20 cellular contexts compared by ENCODE assay signal in genomic region chr1:59720716-59721115, GRCh38.
DNase-seq lines count a peak whose midpoint lies in the region; ATAC-seq, FAIRE-seq and TF ChIP-seq lines count a peak whose summit lies in the region.
"Had no signal": no experiment of that assay in that cellular context is flagged by ENCODE, and none has a peak within 500 bp of the region (broad histone marks: within the 10 kb centered on the region; RNA-seq: fewer than 3 reads in every experiment).

No MANE protein-coding gene starts in this region.

- H3K27ac ChIP-seq in PC-3 (ENCODE audit: low read length): no peak overlapping the region
- H3K27ac ChIP-seq in H1 (ENCODE audit: low read depth, low read length): no peak overlapping the region
- no peak overlapping the region for H3K27ac ChIP-seq in mesenchymal stem cell (ENCODE audit: low read length, poor library complexity, severe bottlenecking)
- H3K27ac ChIP-seq in gastrocnemius medialis: peak overlapping the region; percentile 69 to 87 (median 80)
- H3K27ac ChIP-seq: HL-60 had no signal

- ATAC-seq in PC-3 (peak; percentile 33), gastrocnemius medialis (no peak), GM19351 (IDR thresholded peaks at IDR 0.05; ENCODE audit: unreplicated experiment) (no peak)
- ATAC-seq: HepG2 had no signal

- H4K8ac ChIP-seq in H1 (ENCODE audit: extremely low read depth, insufficient read depth, low read length) (no peak overlapping the region), mesenchymal stem cell (ENCODE audit: low read length) (peak overlapping the region; percentile 2)

- H3K4me2 ChIP-seq in PC-3 (ENCODE audit: low read length) (no peak overlapping the region), H1 (ENCODE audit: insufficient read depth in 1 of 2, low read depth in 2 of 2, low read length in 2 of 2) (no peak overlapping the region), mesenchymal stem cell (ENCODE audit: low read length, poor library complexity, severe bottlenecking) (no peak overlapping the region)

- no peak for TF ChIP-seq EP300 in H1 (IDR thresholded peaks at IDR 0.05; ENCODE audit: borderline replicate concordance in 1 of 2, low read depth in 2 of 2, low read length in 2 of 2)

- TF ChIP-seq POLR2A in H1 (IDR thresholded peaks at IDR 0.05; ENCODE audit: control extremely low read depth in 1 of 2, low read depth in 2 of 2, low read length in 2 of 2) (no peak), gastrocnemius medialis (IDR thresholded peaks at IDR 0.05) (no peak)

- POLR2A ChIA-PET in PC-3 (lab: Charles Lee; ENCODE audit: unreplicated experiment) (interaction anchor here (0.5 kb wide), 1 partner anchor 287 kb away, joined by 3 read pairs; no protein-coding TSS in a partner anchor), H1 (lab: Charles Lee; ENCODE audit: partially characterized antibody) (interaction anchor here (0.6 kb wide), 1 partner anchor 681 kb away, joined by 8 read pairs; no protein-coding TSS in a partner anchor)

- intact Hi-C loops in PC-3 (cut with micrococcal nuclease): no loop called here
- intact Hi-C loops in gastrocnemius medialis (cut with DNase I; ENCODE audit: low total_unique reads): no loop called here

- H3K36me3 ChIP-seq in PC-3 (ENCODE audit: low read depth, low read length): no peaks in the 10 kb centered on the region
- H3K36me3 ChIP-seq in H1 (ENCODE audit: control insufficient read depth in 2 of 4, insufficient read depth in 4 of 4, low read length in 3 of 4): no peaks in the 10 kb centered on the region
- H3K36me3 ChIP-seq in mesenchymal stem cell (ENCODE audit: control insufficient read depth in 1 of 2, insufficient read depth in 2 of 2, low read depth in 1 of 2, low read length in 2 of 2): no peaks in the 10 kb centered on the region
- H3K36me3 ChIP-seq in gastrocnemius medialis: no peaks in the 10 kb centered on the region
- H3K36me3 ChIP-seq: HAP-1 had no signal

- H2BK120ac ChIP-seq in H1 (replicated peaks; ENCODE audit: low read depth, low read length): no peak overlapping the region
- H2BK120ac ChIP-seq in mesenchymal stem cell (ENCODE audit: low read depth, low read length): no peak overlapping the region

- H3K23ac ChIP-seq in H1 (ENCODE audit: insufficient read length): no peak overlapping the region
- no peak overlapping the region for H3K23ac ChIP-seq in mesenchymal stem cell (ENCODE audit: low read length in 2 of 2)

- no peaks in the 10 kb centered on the region for H3K79me1 ChIP-seq in H1 (ENCODE audit: low read depth, low read length)
- H3K79me1 ChIP-seq in mesenchymal stem cell (replicated peaks; ENCODE audit: low read length, poor library complexity, severe bottlenecking): no peaks in the 10 kb centered on the region

- 78% methylated on average over 3 of the region's 3 CpGs; no CpG with 5 or more reads in 1 of the 2 experiments for WGBS in H1 (ENCODE audit: extremely low coverage in 1 of 2, insufficient coverage in 1 of 2, insufficient read length in 1 of 2, insufficient replicate concordance in 2 of 2, low coverage in 1 of 2, low lambda C conversion rate in 2 of 2, missing lambda C conversion rate in 1 of 2), 2 experiments
- 64% methylated on average over 3 of the region's 3 CpGs for WGBS in mesenchymal stem cell

- H3K14ac ChIP-seq in H1 (ENCODE audit: insufficient read length) (no peak overlapping the region), mesenchymal stem cell (ENCODE audit: low read length in 2 of 2) (no peak overlapping the region)

- BruUV-seq in PC-3 (replicated peaks; lab: Mats Ljungman, UMichigan): no TSS peak

- H3K9me2 ChIP-seq in PC-3 (replicated peaks; ENCODE audit: low read length): no peaks in the 10 kb centered on the region

- no peak for TF ChIP-seq CTCF in PC-3 (conservative IDR thresholded peaks at IDR 0.05; ENCODE audit: low read depth, low read length)
- TF ChIP-seq CTCF in H1 (IDR thresholded peaks at IDR 0.05; ENCODE audit: control extremely low read depth in 1 of 3, insufficient read depth in 1 of 3, low read depth in 1 of 3, low read length in 3 of 3): no peak
- TF ChIP-seq CTCF in gastrocnemius medialis (IDR thresholded peaks at IDR 0.05 in 4 of 5, conservative IDR thresholded peaks at IDR 0.05 in 1 of 5): no peak

- DNase-seq in PC-3: peak; percentile 23
- no peak for DNase-seq in H1 (ENCODE audit: low read depth in 1 of 2, low spot score in 2 of 2)
- no peak for DNase-seq in mesenchymal stem cell
- no peak for DNase-seq in gastrocnemius medialis
- DNase-seq in glomerular visceral epithelial cell (ENCODE audit: extremely low spot score): no peak
- DNase-seq in NCI-H2171 treated with DMSO at 0.1 percent for 48 hours (lab: John Stamatoyannopoulos, UW): no peak
- DNase-seq: CD4-positive, CD25-positive, alpha-beta regulatory T cell; DND-41; KBM-7; NCI-H1092 treated with DMSO at 0.1 percent for 48 hours; NCI-H1436 treated with DMSO at 0.1 percent for 48 hours; NCI-H2171; NCI-H524 treated with DMSO at 0.1 percent for 48 hours; NCI-H82; Right ventricle myocardium superior had no signal

- no peaks in the 10 kb centered on the region for H3F3A ChIP-seq in PC-3 (ENCODE audit: low read length, unreplicated experiment)

- H3K27me3 ChIP-seq in PC-3 (ENCODE audit: low read length) (no peaks in the 10 kb centered on the region), H1 (replicated peaks in 1 of 4; ENCODE audit: control insufficient read depth in 3 of 4, extremely low read depth in 1 of 4, insufficient read depth in 3 of 4, low read length in 3 of 4) (no peaks in the 10 kb centered on the region), mesenchymal stem cell (ENCODE audit: control insufficient read depth in 1 of 2, insufficient read depth in 1 of 2, low read length in 2 of 2) (no peaks in the 10 kb centered on the region), gastrocnemius medialis (no peaks in the 10 kb centered on the region)

- H3K4me3 ChIP-seq in PC-3 (ENCODE audit: low read length) (no peak overlapping the region), H1 (ENCODE audit: extremely low read depth in 1 of 4, insufficient read depth in 2 of 4, low read depth in 3 of 4, low read length in 4 of 4) (no peak overlapping the region), mesenchymal stem cell (ENCODE audit: insufficient read depth in 1 of 2, low read depth in 1 of 2, low read length in 2 of 2) (no peak overlapping the region), gastrocnemius medialis (no peak overlapping the region)
- H3K4me3 ChIP-seq: HAP-1 had no signal

- no peak overlapping the region for H2BK15ac ChIP-seq in H1 (ENCODE audit: low read length)
- H2BK15ac ChIP-seq in mesenchymal stem cell (ENCODE audit: low read depth, poor library complexity, severe bottlenecking): no peak overlapping the region

- CTCF ChIA-PET in PC-3 (lab: Charles Lee): no interaction called here
- CTCF ChIA-PET in H1 (lab: Charles Lee; ENCODE audit: partially characterized antibody): no interaction called here

- no peak overlapping the region for H2AFZ ChIP-seq in PC-3 (ENCODE audit: low read length)
- peak overlapping the region; percentile 48; the same call in 1 of the 2 replicates for H2AFZ ChIP-seq in H1 (ENCODE audit: low read length)
- H2AFZ ChIP-seq in mesenchymal stem cell (ENCODE audit: low read depth, low read length): no peak overlapping the region

- no peak overlapping the region for H4K91ac ChIP-seq in H1 (replicated peaks; ENCODE audit: insufficient read length, low read length)
- H4K91ac ChIP-seq in mesenchymal stem cell (ENCODE audit: low read length): no peak overlapping the region

- H3K79me2 ChIP-seq in PC-3 (ENCODE audit: low read length) (no peaks in the 10 kb centered on the region), H1 (ENCODE audit: control insufficient read depth in 1 of 2, insufficient read depth in 2 of 2, low read length in 2 of 2) (no peaks in the 10 kb centered on the region)

- H3K9ac ChIP-seq in PC-3 (ENCODE audit: low read length): no peak overlapping the region
- H3K9ac ChIP-seq in H1 (replicated peaks in 1 of 4; ENCODE audit: extremely low read depth in 1 of 4, low read depth in 3 of 4, low read length in 3 of 4): no peak overlapping the region; a peak in 2 of 7 replicates
- H3K9ac ChIP-seq in mesenchymal stem cell (ENCODE audit: low read length): no peak overlapping the region

- no peaks in the 10 kb centered on the region for H3K23me2 ChIP-seq in H1 (ENCODE audit: low read depth, low read length)

- H2BK12ac ChIP-seq in H1 (ENCODE audit: low read depth, low read length) (no peak overlapping the region), mesenchymal stem cell (ENCODE audit: low read length in 2 of 2) (no peak overlapping the region)

- H2BK5ac ChIP-seq in H1 (ENCODE audit: low read depth, low read length): no peak overlapping the region
- H2BK5ac ChIP-seq in mesenchymal stem cell (ENCODE audit: low read depth, low read length, poor library complexity, severe bottlenecking): no peak overlapping the region

- H3K18ac ChIP-seq in H1 (ENCODE audit: extremely low read depth, low read length) (no peak overlapping the region), mesenchymal stem cell (ENCODE audit: low read depth in 1 of 2, low read length in 2 of 2) (peak overlapping the region in 1 of 2 experiments; percentile 28)

- TF ChIP-seq RAD21 in H1 (IDR thresholded peaks at IDR 0.05 in 1 of 2, conservative IDR thresholded peaks at IDR 0.05 in 1 of 2; ENCODE audit: low read depth in 2 of 2, low read length in 2 of 2): no peak

- H3K56ac ChIP-seq in H1 (replicated peaks; ENCODE audit: insufficient read length, low read depth, low read length): no peak overlapping the region

- H3K4ac ChIP-seq in H1 (replicated peaks; ENCODE audit: insufficient read length, low read depth, low read length) (no peak overlapping the region), mesenchymal stem cell (ENCODE audit: low read depth in 1 of 2, low read length in 2 of 2) (no peak overlapping the region)

- no peak overlapping the region for H4K5ac ChIP-seq in H1 (ENCODE audit: insufficient read length, low read depth, low read length)

- H2AK5ac ChIP-seq in H1 (ENCODE audit: low read depth, low read length) (no peak overlapping the region), mesenchymal stem cell (ENCODE audit: low read length, severe bottlenecking) (no peak overlapping the region)

- H3K4me1 ChIP-seq in PC-3 (ENCODE audit: insufficient read depth, low read length) (no peaks in the 10 kb centered on the region), H1 (replicated peaks in 1 of 4; ENCODE audit: control insufficient read depth in 3 of 4, insufficient read depth in 4 of 4, low read length in 3 of 4) (peaks cover 0 to 6% (median 0%) of the 10 kb centered on the region in 4 experiments; a peak in 1 of 7 replicates), mesenchymal stem cell (ENCODE audit: control insufficient read depth, insufficient read depth, low read depth, low read length) (no peaks in the 10 kb centered on the region), gastrocnemius medialis (peaks cover 24 to 46% of the 10 kb centered on the region in 2 donors)
- H3K4me1 ChIP-seq: HAP-1 had no signal

- no peaks in the 10 kb centered on the region for H3K9me3 ChIP-seq in PC-3 (ENCODE audit: low read length)
- peaks cover 0 to 6% of the 10 kb centered on the region in 2 experiments; a peak in 1 of 4 replicates for H3K9me3 ChIP-seq in H1 (ENCODE audit: insufficient read depth in 2 of 2, low read depth in 1 of 2, low read length in 1 of 2)
- H3K9me3 ChIP-seq in mesenchymal stem cell (ENCODE audit: control insufficient read depth, low read length): peaks cover 14% of the 10 kb centered on the region
- no peaks in the 10 kb centered on the region for H3K9me3 ChIP-seq in gastrocnemius medialis
- H3K9me3 ChIP-seq: HAP-1 had no signal

- H4K20me1 ChIP-seq in PC-3 (ENCODE audit: low read length): no peaks in the 10 kb centered on the region
- no peaks in the 10 kb centered on the region for H4K20me1 ChIP-seq in H1 (replicated peaks in 1 of 2; ENCODE audit: control insufficient read depth in 1 of 2, insufficient read depth in 2 of 2, low read length in 2 of 2)

- FAIRE-seq in H1 (lab: Jason Lieb, UNC): no peak
- FAIRE-seq: GM12891, HepG2 had no signal

- in situ Hi-C loops in gastrocnemius medialis (cut with MboI; ENCODE audit: low sequenced_read_pairs in 4 of 4): no loop called here

- H2BK20ac ChIP-seq in H1 (ENCODE audit: low read length): no peak overlapping the region

Comparison
In these comparisons a context has a peak if more than half of its experiments do, and no peak if none do; other contexts are left out.
1. H3K27ac ChIP-seq: peak in gastrocnemius medialis (4 of 4); none in PC-3 (single experiment), H1 (single experiment) and mesenchymal stem cell (single experiment).